ENCODE assay signal across 14 cellular contexts in genomic region chr9:105187781-105188180, GRCh38. TPM values are rescaled to one million over a fixed set of nuclear protein-coding genes. Genes with fewer than 3 reads are reported as not detected.
DNase-seq lines count a peak whose midpoint lies in the region; ATAC-seq, FAIRE-seq and TF ChIP-seq lines count a peak whose summit lies in the region.
"Had no signal": no experiment of that assay in that cellular context is flagged by ENCODE, and none has a peak within 500 bp of the region (broad histone marks: within the 10 kb centered on the region; RNA-seq: fewer than 3 reads in every experiment).

No MANE protein-coding gene starts in this region.

- POLR2A ChIA-PET in HepG2 (lab: Yijun Ruan, JAX): no interaction called here
- POLR2A ChIA-PET in activated CD8-positive, alpha-beta T cell treated with anti-CD3 and anti-CD28 coated beads for 36 hours (lab: Charles Lee): no interaction called here

- intact Hi-C loops in HepG2 (cut with micrococcal nuclease; ENCODE audit: unreplicated experiment) (loop anchor here (1.0 kb wide), 1 partner anchor 228 kb away; no protein-coding TSS in a partner anchor), right lobe of liver (cut with DNase I) (no loop called here), ovary (cut with DNase I) (no loop called here)
- intact Hi-C loops in activated CD8-positive, alpha-beta T cell treated with anti-CD3 and anti-CD28 coated beads for 36 hours (cut with micrococcal nuclease): no loop called here

- H3K4me3 ChIP-seq in HepG2 (replicated peaks in 1 of 3; ENCODE audit: insufficient read depth in 1 of 3, low read depth in 2 of 3, low read length in 3 of 3) (no peak overlapping the region), right lobe of liver (no peak overlapping the region), fibroblast of the aortic adventitia (ENCODE audit: low read depth, low read length) (no peak overlapping the region), ovary (no peak overlapping the region)
- H3K4me3 ChIP-seq: prostate gland, upper lobe of left lung had no signal

- no peaks in the 10 kb centered on the region for H3K4me1 Mint-ChIP-seq in activated CD8-positive, alpha-beta T cell treated with anti-CD3 and anti-CD28 coated beads for 36 hours (ENCODE audit: low read depth)

- H3K36me3 ChIP-seq in HepG2 (replicated peaks in 1 of 2; ENCODE audit: control insufficient read depth in 1 of 2, insufficient read depth in 2 of 2, low read length in 2 of 2): no peaks in the 10 kb centered on the region
- H3K36me3 ChIP-seq in right lobe of liver: no peaks in the 10 kb centered on the region
- no peaks in the 10 kb centered on the region for H3K36me3 ChIP-seq in ovary
- H3K36me3 ChIP-seq: prostate gland, upper lobe of left lung had no signal

- no peak for TF ChIP-seq POLR2A in HepG2 (IDR thresholded peaks at IDR 0.05; ENCODE audit: insufficient read depth in 1 of 2, low read depth in 2 of 2, low read length in 2 of 2)
- no peak for TF ChIP-seq POLR2A in right lobe of liver (IDR thresholded peaks at IDR 0.05)
- TF ChIP-seq POLR2A in ovary (IDR thresholded peaks at IDR 0.05): no peak

- H3K4me2 ChIP-seq in HepG2 (ENCODE audit: low read depth, low read length): no peak overlapping the region

- TF ChIP-seq RAD21 in HepG2 (CRISPR knock-in tag; IDR thresholded peaks at IDR 0.05): no peak

- no peak overlapping the region for H3K4me3 Mint-ChIP-seq in activated CD8-positive, alpha-beta T cell treated with anti-CD3 and anti-CD28 coated beads for 36 hours

- no peak overlapping the region for H3K9ac ChIP-seq in HepG2 (ENCODE audit: insufficient read depth, low read depth, low read length)

- ATAC-seq in HepG2: no peak
- ATAC-seq in right lobe of liver: no peak
- peak; percentile 75 for ATAC-seq in SK-N-SH treated with all-trans-retinoic acid at 6 μM for 48 hours
- ATAC-seq in activated CD8-positive, alpha-beta T cell treated with anti-CD3 and anti-CD28 coated beads for 36 hours: no peak

- H3K9me3 ChIP-seq in HepG2 (ENCODE audit: low read length) (no peaks in the 10 kb centered on the region), right lobe of liver (no peaks in the 10 kb centered on the region), ovary (no peaks in the 10 kb centered on the region)
- H3K9me3 ChIP-seq: prostate gland, upper lobe of left lung had no signal

- TF ChIP-seq CTCF in HepG2 (CRISPR knock-in tag; IDR thresholded peaks at IDR 0.05): no peak
- TF ChIP-seq CTCF in right lobe of liver (IDR thresholded peaks at IDR 0.05): no peak
- no peak for TF ChIP-seq CTCF in fibroblast of the aortic adventitia (IDR thresholded peaks at IDR 0.05; ENCODE audit: insufficient read depth, low read length)
- no peak for TF ChIP-seq CTCF in activated CD8-positive, alpha-beta T cell treated with anti-CD3 and anti-CD28 coated beads for 36 hours (IDR thresholded peaks at IDR 0.05)
- TF ChIP-seq CTCF in ovary (IDR thresholded peaks at IDR 0.05): no peak

- no peaks in the 10 kb centered on the region for H4K20me1 ChIP-seq in HepG2 (ENCODE audit: insufficient read depth, low read length)

- no peak overlapping the region for H3K27ac Mint-ChIP-seq in activated CD8-positive, alpha-beta T cell treated with anti-CD3 and anti-CD28 coated beads for 36 hours

- peaks cover 48% of the 10 kb centered on the region for H3K4me1 ChIP-seq in HepG2 (ENCODE audit: insufficient read depth, low read length)
- peaks cover 0 to 12% (median 4%) of the 10 kb centered on the region in 4 donors for H3K4me1 ChIP-seq in right lobe of liver
- H3K4me1 ChIP-seq in ovary (ENCODE audit: insufficient read depth): no peaks in the 10 kb centered on the region
- H3K4me1 ChIP-seq: prostate gland had no signal

- H3K27me3 ChIP-seq in HepG2 (ENCODE audit: control insufficient read depth in 1 of 2, insufficient read depth in 2 of 2, low read length in 2 of 2): no peaks in the 10 kb centered on the region
- no peaks in the 10 kb centered on the region for H3K27me3 ChIP-seq in right lobe of liver
- no peaks in the 10 kb centered on the region for H3K27me3 ChIP-seq in ovary
- H3K27me3 ChIP-seq: upper lobe of left lung had no signal

- BruUV-seq in HepG2 (replicated peaks; lab: Mats Ljungman, UMichigan): no TSS peak

- FAIRE-seq in HepG2 (lab: Jason Lieb, UNC): no peak

- DNase-seq in HepG2 (ENCODE audit: low spot score) (peak; percentile 15), right lobe of liver (no peak), fibroblast of the aortic adventitia (ENCODE audit: low read depth) (peak; percentile 89), ovary (no peak)
- no peak for DNase-seq in activated CD8-positive, alpha-beta T cell treated with anti-CD3 and anti-CD28 coated beads for 36 hours
- DNase-seq in activated T-cell treated with anti-CD3 and anti-CD28 coated beads, Interleukin-2, amount 50 U/mL, for 48 hours: no peak
- DNase-seq in activated naive CD4-positive, alpha-beta T cell treated with Interleukin-2 at 50 U/mL for 16 hours: no peak
- DNase-seq: AML-193, cerebellar nuclear complex, GOT3, mesendoderm, upper lobe of left lung had no signal

- WGBS in HepG2 (ENCODE audit: low lambda C conversion rate): 19% methylated on average over 1 of the region's 1 CpG
- WGBS in right lobe of liver (ENCODE audit: insufficient coverage, low coverage, low lambda C conversion rate, missing lambda C conversion rate): 50% methylated on average over 1 of the region's 1 CpG
- WGBS in ovary, 3 donors: 26 to 52% (median 36%) methylated on average over 1 of the region's 1 CpG

- H3K27ac ChIP-seq in HepG2 (ENCODE audit: extremely low read length, insufficient read depth, low read length) (no peak overlapping the region), right lobe of liver (no peak overlapping the region), ovary (no peak overlapping the region)
- H3K27ac ChIP-seq: prostate gland, upper lobe of left lung had no signal

- in situ Hi-C loops in HepG2 (cut with HindIII; ENCODE audit: extremely low pct_ligation_motif_present, low pct_unique_long_range_greater_than_20kb): no loop called here

- H3K79me2 ChIP-seq in HepG2 (ENCODE audit: insufficient read depth, low read length): no peaks in the 10 kb centered on the region

- TF ChIP-seq EP300 in HepG2 (IDR thresholded peaks at IDR 0.05; ENCODE audit: low read depth in 2 of 2, low read length in 2 of 2) (peak in 1 of 2 experiments; percentile 34; a peak in 1 of 4 replicates), HepG2 (CRISPR knock-in tag; IDR thresholded peaks at IDR 0.05; ENCODE audit: borderline replicate concordance) (no peak), ovary (IDR thresholded peaks at IDR 0.05) (no peak)

- H3K9me3 Mint-ChIP-seq in activated CD8-positive, alpha-beta T cell treated with anti-CD3 and anti-CD28 coated beads for 36 hours: no peaks in the 10 kb centered on the region

- no peak overlapping the region for H2AFZ ChIP-seq in HepG2 (ENCODE audit: low read length)

- CTCF ChIA-PET in HepG2 (lab: Yijun Ruan, JAX; ENCODE audit: low intra/inter-chr PET ratio, low total read pairs): interaction anchor here (1.2 kb wide), 1 partner anchor 227 kb away, joined by 5 read pairs; no protein-coding TSS in a partner anchor
- CTCF ChIA-PET in activated CD8-positive, alpha-beta T cell treated with anti-CD3 and anti-CD28 coated beads for 36 hours (lab: Charles Lee): interaction anchor here (1.5 kb wide), 1 partner anchor 225 kb away, joined by 4 read pairs; no protein-coding TSS in a partner anchor

- no peaks in the 10 kb centered on the region for H3K27me3 Mint-ChIP-seq in activated CD8-positive, alpha-beta T cell treated with anti-CD3 and anti-CD28 coated beads for 36 hours

- no peaks in the 10 kb centered on the region for H3K36me3 Mint-ChIP-seq in activated CD8-positive, alpha-beta T cell treated with anti-CD3 and anti-CD28 coated beads for 36 hours (ENCODE audit: low read depth)

TF ChIP-seq in HepG2, 621 proteins besides CTCF, POLR2A, EP300 and RAD21 (continues in another document):
- no peak for TF ChIP-seq SRSF1 (optimal IDR thresholded peaks at IDR 0.05; ENCODE audit: low read depth, low read length)
- TF ChIP-seq ZNF264 (CRISPR knock-in tag; IDR thresholded peaks at IDR 0.05): no peak

TF ChIP-seq in SK-N-SH treated with all-trans-retinoic acid at 6 μM for 48 hours, 23 proteins besides CTCF, POLR2A, EP300 and RAD21 (continues in another document):
- TF ChIP-seq OSR1 (CRISPR knock-in tag; IDR thresholded peaks at IDR 0.05) (no peak), ESRRG (CRISPR knock-in tag; IDR thresholded peaks at IDR 0.05) (no peak), TCF4 (CRISPR knock-in tag; IDR thresholded peaks at IDR 0.05; ENCODE audit: borderline replicate concordance) (no peak), RARB (CRISPR knock-in tag; IDR thresholded peaks at IDR 0.05) (no peak)

RNA-seq across cellular contexts. Expression of gene SLC44A1, which starts 56.7 kb away (rescaled TPM):
- total RNA-seq in HepG2 (2016; rRNA removed; fragmentation: Illumina TruSeq; extraction: Trizol) (30.4 and 40.8 TPM in 2 replicates), right lobe of liver (10 to 100 TPM; 44.7 to 73.2 (median 50.1) TPM), fibroblast of the aortic adventitia (ENCODE audit: low replicate concordance) (44.1 and 60.5 TPM in 2 replicates), ovary (10 to 100 TPM; 19.1 to 34.7 (median 30.0) TPM)
- total RNA-seq in HepG2 (2016; cell fraction: cytosol; rRNA removed; fragmentation: Illumina TruSeq; extraction: Trizol; ENCODE audit: low read depth): 12.0 and 12.2 TPM in 2 replicates
- total RNA-seq in HepG2 (2016; cell fraction: insoluble cytoplasmic fraction; rRNA removed; fragmentation: Illumina TruSeq; extraction: Trizol): 31.5 and 39.4 TPM in 2 replicates
- total RNA-seq in HepG2 (2016; cell fraction: membrane; rRNA removed; fragmentation: Illumina TruSeq; extraction: Trizol): 34.7 and 38.3 TPM in 2 replicates
- total RNA-seq in HepG2 (2016; cell fraction: nucleus; rRNA removed; fragmentation: Illumina TruSeq; extraction: Trizol): 31.6 and 40.2 TPM in 2 replicates
- polyA plus RNA-seq in HepG2 (2011; rRNA removed) (21.1 and 21.4 TPM in 2 replicates), ovary (10 to 100 TPM in 1 of 2 donors, 1 to 10 TPM in 1; 8.8 to 25.1 TPM)
- 15.7 and 26.2 TPM in 2 replicates for polyA plus RNA-seq in HepG2 (2011; cell fraction: cytosol; rRNA removed)
- polyA plus RNA-seq in HepG2 (2011; cell fraction: nucleus; rRNA removed): 7.9 and 11.1 TPM in 2 replicates
- 38.1 and 40.7 TPM in 2 replicates for polyA plus RNA-seq in HepG2 (2012)
- polyA plus RNA-seq in HepG2 (2016; cell fraction: cytosol; fragmentation: Illumina TruSeq; extraction: Trizol; ENCODE audit: low read depth): 5.0 and 7.1 TPM in 2 replicates
- 20.0 and 22.2 TPM in 2 replicates for polyA plus RNA-seq in HepG2 (2016; cell fraction: insoluble cytoplasmic fraction; fragmentation: Illumina TruSeq; extraction: Trizol; ENCODE audit: low read depth)
- 13.9 and 16.2 TPM in 2 replicates for polyA plus RNA-seq in HepG2 (2016; cell fraction: membrane; fragmentation: Illumina TruSeq; extraction: Trizol; ENCODE audit: low read depth)
- 26.5 and 26.7 TPM in 2 replicates for polyA plus RNA-seq in HepG2 (2016; cell fraction: nucleus; fragmentation: Illumina TruSeq; extraction: Trizol; ENCODE audit: insufficient read depth, low read depth)
- 69.1 and 73.0 TPM in 2 replicates for polyA minus RNA-seq in HepG2 (2011; rRNA and poly(A)+ RNA removed; ENCODE audit: low replicate concordance)
- polyA minus RNA-seq in HepG2 (2011; cell fraction: cytosol; rRNA and poly(A)+ RNA removed): 23.7 and 37.4 TPM in 2 replicates
- polyA minus RNA-seq in HepG2 (2011; cell fraction: nucleus; rRNA and poly(A)+ RNA removed): 30.1 and 37.0 TPM in 2 replicates
- total RNA-seq in activated CD8-positive, alpha-beta T cell treated with anti-CD3 and anti-CD28 coated beads for 36 hours: 1 to 10 TPM; 7.2 to 8.3 TPM

Comparison
In these comparisons a context has a peak if more than half of its experiments do, and no peak if none do; other contexts are left out.
1. DNase-seq: peak in HepG2 (single experiment) and fibroblast of the aortic adventitia (single experiment); none in right lobe of liver (0 of 3), activated CD8-positive, alpha-beta T cell treated with anti-CD3 and anti-CD28 coated beads for 36 hours (single experiment), activated T-cell treated with anti-CD3 and anti-CD28 coated beads, Interleukin-2, amount 50 U/mL, for 48 hours (0 of 2), activated naive CD4-positive, alpha-beta T cell treated with Interleukin-2 at 50 U/mL for 16 hours (single experiment) and ovary (0 of 5).